1 cellular context compared by ENCODE assay signal in the genomic region with DNA sequence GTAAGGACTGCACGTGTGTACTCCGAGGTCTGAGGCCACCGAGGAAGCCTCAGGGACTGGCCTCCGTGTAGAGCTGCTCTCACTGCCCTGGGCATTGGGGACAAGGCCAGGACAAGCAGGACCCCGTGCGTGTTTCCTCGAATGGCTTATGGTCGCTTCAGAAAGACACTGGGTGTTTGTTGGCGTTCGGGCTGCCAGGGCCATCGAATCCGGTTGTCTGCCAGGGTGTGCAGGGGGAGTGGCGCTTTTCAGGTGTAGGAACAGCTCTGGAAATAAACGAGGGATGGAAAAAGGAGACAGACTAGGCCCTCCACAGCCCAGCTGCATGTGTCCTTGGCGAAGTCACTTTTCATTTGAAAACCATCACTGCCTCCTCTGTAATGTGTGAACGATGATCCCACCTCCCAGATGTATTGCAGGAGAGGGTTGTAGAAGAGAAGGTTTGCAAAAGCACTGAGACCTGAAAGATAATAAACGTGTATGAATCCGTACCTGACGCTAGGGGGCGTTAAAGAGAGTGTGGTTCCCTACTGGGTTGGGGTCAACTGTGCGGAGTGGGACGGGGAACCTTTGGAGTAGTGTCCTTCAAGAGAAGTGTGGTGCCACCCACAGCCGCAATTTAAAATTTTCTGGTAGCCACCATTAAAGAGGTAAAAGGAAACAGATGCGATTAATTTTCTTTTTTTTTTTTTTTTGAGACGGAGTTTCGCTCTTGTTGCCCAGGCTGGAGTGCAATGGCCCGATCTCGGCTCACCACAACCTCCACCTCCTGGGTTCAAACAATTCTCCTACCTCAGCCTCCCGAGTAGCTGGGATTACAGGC.
TF ChIP-seq lines count a peak whose summit lies in the region.

No MANE protein-coding gene starts in this region.

TF ChIP-seq in liver, 16 proteins besides CTCF, POLR2A, EP300 and RAD21 (continued from another document):
- TF ChIP-seq ZBTB33 (IDR thresholded peaks at IDR 0.05) (no peak), SP1 (IDR thresholded peaks at IDR 0.05) (no peak), EGR1 (IDR thresholded peaks at IDR 0.05; ENCODE audit: low read depth in 2 of 2) (no peak), MAX (IDR thresholded peaks at IDR 0.05) (no peak), YY1 (IDR thresholded peaks at IDR 0.05) (no peak), RXRA (IDR thresholded peaks at IDR 0.05) (no peak)
- TF ChIP-seq, protein P1, sequence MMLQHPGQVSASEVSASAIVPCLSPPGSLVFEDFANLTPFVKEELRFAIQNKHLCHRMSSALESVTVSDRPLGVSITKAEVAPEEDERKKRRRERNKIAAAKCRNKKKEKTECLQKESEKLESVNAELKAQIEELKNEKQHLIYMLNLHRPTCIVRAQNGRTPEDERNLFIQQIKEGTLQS (IDR thresholded peaks at IDR 0.05), result no peak
